In genomic region chr11:8881585-8881984, GRCh38 we compare ENCODE assay signal across 7 cellular contexts. TPM values are rescaled to one million over a fixed set of nuclear protein-coding genes. Genes with fewer than 3 reads are reported as not detected.
"Had no signal": no experiment of that assay in that cellular context is flagged by ENCODE, and none has a peak within 500 bp of the region (broad histone marks: within the 10 kb centered on the region; RNA-seq: fewer than 3 reads in every experiment).

No MANE protein-coding gene starts in this region.

RNA-seq across cellular contexts. Expression of gene C11orf16, which starts 51.2 kb away (rescaled TPM):
- total RNA-seq: GM23248, H4, H7, HepG2, HFFc6, HT1080 had no signal
- polyA plus RNA-seq: GM23248, HepG2, IgD-negative memory B cell had no signal
